Comparison of ENCODE assay signal across 16 cellular contexts in the genomic region with DNA sequence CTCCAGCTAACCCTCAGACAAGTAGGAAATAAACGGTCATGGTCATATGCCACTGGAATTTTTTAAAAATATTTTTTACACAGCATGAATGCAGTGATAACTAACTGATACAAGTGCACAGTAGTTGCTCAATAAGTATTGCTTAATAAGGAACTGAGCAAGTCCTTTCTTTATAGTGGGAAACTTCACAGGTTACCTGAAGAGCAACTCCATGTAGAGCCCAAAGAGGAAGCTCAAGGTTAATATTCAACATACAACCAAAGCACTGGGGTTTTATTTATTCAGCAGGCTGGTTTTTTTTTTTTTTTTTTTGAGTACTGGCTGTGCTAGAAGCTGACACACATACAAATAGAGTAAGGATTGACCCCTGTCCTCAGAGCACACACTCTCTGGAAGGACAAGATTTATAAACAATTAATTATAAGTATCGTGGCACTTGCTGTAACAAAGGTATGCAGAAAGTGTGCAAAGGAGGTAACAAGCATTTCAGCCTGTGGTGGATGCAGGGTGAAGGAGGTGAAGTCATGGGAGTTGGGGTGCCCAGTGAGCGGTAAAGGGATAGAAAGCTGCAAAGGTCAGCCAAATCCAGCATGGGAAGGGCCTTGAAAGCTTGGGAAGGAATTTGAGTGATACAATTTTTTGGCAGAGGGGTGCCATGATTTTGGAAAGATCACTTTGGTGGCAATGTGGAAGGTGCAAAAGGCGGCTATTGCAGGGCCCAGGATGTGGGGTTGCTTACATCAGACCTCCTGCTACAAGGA. TPM values are rescaled to one million over a fixed set of nuclear protein-coding genes. Genes with fewer than 3 reads are reported as not detected.
DNase-seq lines count a peak whose midpoint lies in the region; ATAC-seq, FAIRE-seq and TF ChIP-seq lines count a peak whose summit lies in the region.
"Had no signal": no experiment of that assay in that cellular context is flagged by ENCODE, and none has a peak within 500 bp of the region (broad histone marks: within the 10 kb centered on the region; RNA-seq: fewer than 3 reads in every experiment).

No MANE protein-coding gene starts in this region.

- peak; percentile 30 for DNase-seq in GM18507 (ENCODE audit: extremely low spot score, insufficient read length, low read depth)
- peak; percentile 53 for DNase-seq in NB4 (ENCODE audit: low read depth)
- DNase-seq in renal cortical epithelial cell (ENCODE audit: low read depth), result peak; percentile 98
- DNase-seq: activated CD8-positive, alpha-beta T cell treated with anti-CD3 and anti-CD28 coated beads, Interleukin-2, amount 10 ng/mL, durations not matched to agents 7 days and 5 days; BE2C; NCI-H1105; retina; T-cell had no signal

- peaks cover 0 to under 1% (median 0%) of the 10 kb centered on the region in 3 donors for H3K9me3 ChIP-seq in gastroesophageal sphincter
- H3K9me3 ChIP-seq: BE2C, suprapubic skin had no signal

- no peak for TF ChIP-seq CTCF in NB4 (IDR thresholded peaks at IDR 0.05; ENCODE audit: low read depth, low read length)
- no peak for TF ChIP-seq CTCF in gastroesophageal sphincter (IDR thresholded peaks at IDR 0.05)

- no peak overlapping the region for H3K4me3 ChIP-seq in NB4 (ENCODE audit: low read depth, low read length)
- no peak overlapping the region for H3K4me3 ChIP-seq in gastroesophageal sphincter
- H3K4me3 ChIP-seq: neural progenitor cell, suprapubic skin had no signal

- 80 to 83% methylated on average over 3 to 4 of the region's 4 CpGs for WGBS in gastroesophageal sphincter (ENCODE audit: low coverage in 1 of 2), 2 donors

- peak; percentile 75 for FAIRE-seq in GM18507 (lab: Jason Lieb, UNC)

- peak; percentile 22 for ATAC-seq in gastroesophageal sphincter
- no peak for ATAC-seq in GM18517 (IDR thresholded peaks at IDR 0.05; ENCODE audit: unreplicated experiment)
- no peak for ATAC-seq in HG02870 (IDR thresholded peaks at IDR 0.05; ENCODE audit: unreplicated experiment)
- no peak for ATAC-seq in HG03432 (IDR thresholded peaks at IDR 0.05; ENCODE audit: unreplicated experiment)
- ATAC-seq: activated CD8-positive, alpha-beta T cell treated with anti-CD3 and anti-CD28 coated beads, Interleukin-2, amount 10 ng/mL, durations not matched to agents 7 days and 5 days; T-cell; WTC11 had no signal

- H3K27ac ChIP-seq in gastroesophageal sphincter, result no peak overlapping the region
- H3K27ac ChIP-seq: neural progenitor cell, RWPE1, suprapubic skin had no signal

- no peak for TF ChIP-seq EP300 in gastroesophageal sphincter (IDR thresholded peaks at IDR 0.05)

- TF ChIP-seq POLR2A in NB4 (IDR thresholded peaks at IDR 0.05; ENCODE audit: extremely low read depth, insufficient read length), result no peak
- TF ChIP-seq POLR2A in gastroesophageal sphincter (IDR thresholded peaks at IDR 0.05), result no peak

- H3K4me1 ChIP-seq in gastroesophageal sphincter, result peaks cover 0 to 12% (median 2%) of the 10 kb centered on the region in 3 donors
- H3K4me1 ChIP-seq: neural progenitor cell had no signal

- no peaks in the 10 kb centered on the region for H3K27me3 ChIP-seq in gastroesophageal sphincter
- H3K27me3 ChIP-seq: BE2C, neural progenitor cell had no signal

- H3K36me3 ChIP-seq in gastroesophageal sphincter, result no peaks in the 10 kb centered on the region
- H3K36me3 ChIP-seq: BE2C, neural progenitor cell, suprapubic skin had no signal

RNA-seq across cellular contexts. Expression of a gene that starts 52.7 kb away (rescaled TPM):
- total RNA-seq in gastroesophageal sphincter, result 10 to 100 TPM; 34.5 to 79.5 (median 59.6) TPM
- total RNA-seq in renal cortical epithelial cell, result 4.3 and 12.9 TPM in 2 replicates

Comparison
In these comparisons a context has a peak if more than half of its experiments do, and no peak if none do; other contexts are left out.
1. DNase-seq: peak in every context shown above with its lines; median percentile 98 in renal cortical epithelial cell; 53 in NB4; 30 in GM18507.